In genomic region chr6:142697912-142698311, GRCh38 we compare ENCODE assay signal across 1 cellular context.
TF ChIP-seq lines count a peak whose summit lies in the region.

No MANE protein-coding gene starts in this region.

TF ChIP-seq in GM23338, 12 proteins besides CTCF, POLR2A, EP300 and RAD21:
- TF ChIP-seq, protein P1, sequence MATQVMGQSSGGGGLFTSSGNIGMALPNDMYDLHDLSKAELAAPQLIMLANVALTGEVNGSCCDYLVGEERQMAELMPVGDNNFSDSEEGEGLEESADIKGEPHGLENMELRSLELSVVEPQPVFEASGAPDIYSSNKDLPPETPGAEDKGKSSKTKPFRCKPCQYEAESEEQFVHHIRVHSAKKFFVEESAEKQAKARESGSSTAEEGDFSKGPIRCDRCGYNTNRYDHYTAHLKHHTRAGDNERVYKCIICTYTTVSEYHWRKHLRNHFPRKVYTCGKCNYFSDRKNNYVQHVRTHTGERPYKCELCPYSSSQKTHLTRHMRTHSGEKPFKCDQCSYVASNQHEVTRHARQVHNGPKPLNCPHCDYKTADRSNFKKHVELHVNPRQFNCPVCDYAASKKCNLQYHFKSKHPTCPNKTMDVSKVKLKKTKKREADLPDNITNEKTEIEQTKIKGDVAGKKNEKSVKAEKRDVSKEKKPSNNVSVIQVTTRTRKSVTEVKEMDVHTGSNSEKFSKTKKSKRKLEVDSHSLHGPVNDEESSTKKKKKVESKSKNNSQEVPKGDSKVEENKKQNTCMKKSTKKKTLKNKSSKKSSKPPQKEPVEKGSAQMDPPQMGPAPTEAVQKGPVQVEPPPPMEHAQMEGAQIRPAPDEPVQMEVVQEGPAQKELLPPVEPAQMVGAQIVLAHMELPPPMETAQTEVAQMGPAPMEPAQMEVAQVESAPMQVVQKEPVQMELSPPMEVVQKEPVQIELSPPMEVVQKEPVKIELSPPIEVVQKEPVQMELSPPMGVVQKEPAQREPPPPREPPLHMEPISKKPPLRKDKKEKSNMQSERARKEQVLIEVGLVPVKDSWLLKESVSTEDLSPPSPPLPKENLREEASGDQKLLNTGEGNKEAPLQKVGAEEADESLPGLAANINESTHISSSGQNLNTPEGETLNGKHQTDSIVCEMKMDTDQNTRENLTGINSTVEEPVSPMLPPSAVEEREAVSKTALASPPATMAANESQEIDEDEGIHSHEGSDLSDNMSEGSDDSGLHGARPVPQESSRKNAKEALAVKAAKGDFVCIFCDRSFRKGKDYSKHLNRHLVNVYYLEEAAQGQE (IDR thresholded peaks at IDR 0.05; ENCODE audit: unreplicated experiment) = no peak
- TF ChIP-seq POLR2AphosphoS5 (IDR thresholded peaks at IDR 0.05; ENCODE audit: low read depth) (no peak), ZNF114 (CRISPR knock-in tag; IDR thresholded peaks at IDR 0.05) (no peak), EZH2 (IDR thresholded peaks at IDR 0.05; ENCODE audit: low read depth, unreplicated experiment) (no peak), ZNF331 (CRISPR knock-in tag; IDR thresholded peaks at IDR 0.05; ENCODE audit: low read depth) (no peak), CREB1 (CRISPR knock-in tag; IDR thresholded peaks at IDR 0.05; ENCODE audit: low read depth) (no peak), NANOG (IDR thresholded peaks at IDR 0.05; ENCODE audit: borderline replicate concordance) (no peak), JUNB (IDR thresholded peaks at IDR 0.05; ENCODE audit: unreplicated experiment) (no peak), EZH2phosphoT487 (IDR thresholded peaks at IDR 0.05; ENCODE audit: unreplicated experiment) (no peak), STAT1 (IDR thresholded peaks at IDR 0.05; ENCODE audit: unreplicated experiment) (no peak)
- TF ChIP-seq, protein P2, sequence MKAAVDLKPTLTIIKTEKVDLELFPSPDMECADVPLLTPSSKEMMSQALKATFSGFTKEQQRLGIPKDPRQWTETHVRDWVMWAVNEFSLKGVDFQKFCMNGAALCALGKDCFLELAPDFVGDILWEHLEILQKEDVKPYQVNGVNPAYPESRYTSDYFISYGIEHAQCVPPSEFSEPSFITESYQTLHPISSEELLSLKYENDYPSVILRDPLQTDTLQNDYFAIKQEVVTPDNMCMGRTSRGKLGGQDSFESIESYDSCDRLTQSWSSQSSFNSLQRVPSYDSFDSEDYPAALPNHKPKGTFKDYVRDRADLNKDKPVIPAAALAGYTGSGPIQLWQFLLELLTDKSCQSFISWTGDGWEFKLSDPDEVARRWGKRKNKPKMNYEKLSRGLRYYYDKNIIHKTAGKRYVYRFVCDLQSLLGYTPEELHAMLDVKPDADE (IDR thresholded peaks at IDR 0.05) = no peak
- TF ChIP-seq, protein P3, sequence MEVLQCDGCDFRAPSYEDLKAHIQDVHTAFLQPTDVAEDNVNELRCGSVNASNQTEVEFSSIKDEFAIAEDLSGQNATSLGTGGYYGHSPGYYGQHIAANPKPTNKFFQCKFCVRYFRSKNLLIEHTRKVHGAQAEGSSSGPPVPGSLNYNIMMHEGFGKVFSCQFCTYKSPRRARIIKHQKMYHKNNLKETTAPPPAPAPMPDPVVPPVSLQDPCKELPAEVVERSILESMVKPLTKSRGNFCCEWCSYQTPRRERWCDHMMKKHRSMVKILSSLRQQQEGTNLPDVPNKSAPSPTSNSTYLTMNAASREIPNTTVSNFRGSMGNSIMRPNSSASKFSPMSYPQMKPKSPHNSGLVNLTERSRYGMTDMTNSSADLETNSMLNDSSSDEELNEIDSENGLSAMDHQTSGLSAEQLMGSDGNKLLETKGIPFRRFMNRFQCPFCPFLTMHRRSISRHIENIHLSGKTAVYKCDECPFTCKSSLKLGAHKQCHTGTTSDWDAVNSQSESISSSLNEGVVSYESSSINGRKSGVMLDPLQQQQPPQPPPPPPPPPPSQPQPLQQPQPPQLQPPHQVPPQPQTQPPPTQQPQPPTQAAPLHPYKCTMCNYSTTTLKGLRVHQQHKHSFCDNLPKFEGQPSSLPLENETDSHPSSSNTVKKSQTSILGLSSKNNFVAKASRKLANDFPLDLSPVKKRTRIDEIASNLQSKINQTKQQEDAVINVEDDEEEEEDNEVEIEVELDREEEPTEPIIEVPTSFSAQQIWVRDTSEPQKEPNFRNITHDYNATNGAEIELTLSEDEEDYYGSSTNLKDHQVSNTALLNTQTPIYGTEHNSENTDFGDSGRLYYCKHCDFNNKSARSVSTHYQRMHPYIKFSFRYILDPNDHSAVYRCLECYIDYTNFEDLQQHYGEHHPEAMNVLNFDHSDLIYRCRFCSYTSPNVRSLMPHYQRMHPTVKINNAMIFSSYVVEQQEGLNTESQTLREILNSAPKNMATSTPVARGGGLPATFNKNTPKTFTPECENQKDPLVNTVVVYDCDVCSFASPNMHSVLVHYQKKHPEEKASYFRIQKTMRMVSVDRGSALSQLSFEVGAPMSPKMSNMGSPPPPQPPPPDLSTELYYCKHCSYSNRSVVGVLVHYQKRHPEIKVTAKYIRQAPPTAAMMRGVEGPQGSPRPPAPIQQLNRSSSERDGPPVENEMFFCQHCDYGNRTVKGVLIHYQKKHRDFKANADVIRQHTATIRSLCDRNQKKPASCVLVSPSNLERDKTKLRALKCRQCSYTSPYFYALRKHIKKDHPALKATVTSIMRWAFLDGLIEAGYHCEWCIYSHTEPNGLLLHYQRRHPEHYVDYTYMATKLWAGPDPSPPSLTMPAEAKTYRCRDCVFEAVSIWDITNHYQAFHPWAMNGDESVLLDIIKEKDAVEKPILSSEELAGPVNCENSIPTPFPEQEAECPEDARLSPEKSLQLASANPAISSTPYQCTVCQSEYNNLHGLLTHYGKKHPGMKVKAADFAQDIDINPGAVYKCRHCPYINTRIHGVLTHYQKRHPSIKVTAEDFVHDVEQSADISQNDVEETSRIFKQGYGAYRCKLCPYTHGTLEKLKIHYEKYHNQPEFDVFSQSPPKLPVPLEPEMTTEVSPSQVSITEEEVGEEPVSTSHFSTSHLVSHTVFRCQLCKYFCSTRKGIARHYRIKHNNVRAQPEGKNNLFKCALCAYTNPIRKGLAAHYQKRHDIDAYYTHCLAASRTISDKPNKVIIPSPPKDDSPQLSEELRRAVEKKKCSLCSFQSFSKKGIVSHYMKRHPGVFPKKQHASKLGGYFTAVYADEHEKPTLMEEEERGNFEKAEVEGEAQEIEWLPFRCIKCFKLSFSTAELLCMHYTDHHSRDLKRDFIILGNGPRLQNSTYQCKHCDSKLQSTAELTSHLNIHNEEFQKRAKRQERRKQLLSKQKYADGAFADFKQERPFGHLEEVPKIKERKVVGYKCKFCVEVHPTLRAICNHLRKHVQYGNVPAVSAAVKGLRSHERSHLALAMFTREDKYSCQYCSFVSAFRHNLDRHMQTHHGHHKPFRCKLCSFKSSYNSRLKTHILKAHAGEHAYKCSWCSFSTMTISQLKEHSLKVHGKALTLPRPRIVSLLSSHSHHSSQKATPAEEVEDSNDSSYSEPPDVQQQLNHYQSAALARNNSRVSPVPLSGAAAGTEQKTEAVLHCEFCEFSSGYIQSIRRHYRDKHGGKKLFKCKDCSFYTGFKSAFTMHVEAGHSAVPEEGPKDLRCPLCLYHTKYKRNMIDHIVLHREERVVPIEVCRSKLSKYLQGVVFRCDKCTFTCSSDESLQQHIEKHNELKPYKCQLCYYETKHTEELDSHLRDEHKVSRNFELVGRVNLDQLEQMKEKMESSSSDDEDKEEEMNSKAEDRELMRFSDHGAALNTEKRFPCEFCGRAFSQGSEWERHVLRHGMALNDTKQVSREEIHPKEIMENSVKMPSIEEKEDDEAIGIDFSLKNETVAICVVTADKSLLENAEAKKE (CRISPR knock-in tag; IDR thresholded peaks at IDR 0.05) = no peak
